Comparison of ENCODE assay signal across 18 cellular contexts in the genomic region with DNA sequence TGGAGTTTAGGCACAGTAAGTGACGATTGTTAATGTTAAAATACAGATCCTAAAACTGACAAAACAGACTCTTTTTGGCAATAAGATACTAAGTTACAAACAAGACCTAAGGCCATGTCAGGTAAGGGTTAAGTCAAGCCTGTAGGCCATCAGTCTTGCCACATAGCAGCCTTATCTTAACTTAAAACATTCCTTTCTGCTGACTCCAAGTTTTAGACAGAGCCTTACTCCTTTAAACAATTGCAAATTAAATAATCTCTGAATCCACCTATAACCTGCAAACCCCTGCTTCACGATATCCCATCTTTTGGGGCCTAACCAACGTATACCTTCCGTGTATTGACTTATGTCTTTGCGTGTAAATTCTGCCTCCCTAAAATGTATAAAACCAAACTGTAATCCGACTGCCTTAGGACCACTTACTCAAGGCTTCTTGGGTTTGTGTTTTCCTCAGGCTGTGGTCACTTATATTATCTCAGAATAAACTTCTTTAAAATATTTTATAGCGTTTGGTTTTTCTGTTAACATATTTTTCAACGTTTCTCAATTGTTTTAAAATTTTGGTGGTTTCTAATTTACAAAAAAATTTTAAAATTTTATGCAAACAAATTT.
DNase-seq lines count a peak whose midpoint lies in the region; ATAC-seq, FAIRE-seq and TF ChIP-seq lines count a peak whose summit lies in the region.
"Had no signal": no experiment of that assay in that cellular context is flagged by ENCODE, and none has a peak within 500 bp of the region (broad histone marks: within the 10 kb centered on the region; RNA-seq: fewer than 3 reads in every experiment).

No MANE protein-coding gene starts in this region.

- H4K5ac ChIP-seq in H9 (ENCODE audit: insufficient read length, low read depth, low read length) = no peak overlapping the region

- TF ChIP-seq CTCF in Calu3 (IDR thresholded peaks at IDR 0.05; ENCODE audit: unreplicated experiment) = no peak
- no peak for TF ChIP-seq CTCF in K562 (IDR thresholded peaks at IDR 0.05 in 2 of 3, conservative IDR thresholded peaks at IDR 0.05 in 1 of 3; ENCODE audit: insufficient read depth in 2 of 3, low read depth in 1 of 3, low read length in 3 of 3)
- no peak for TF ChIP-seq CTCF in natural killer cell (IDR thresholded peaks at IDR 0.05)
- no peak for TF ChIP-seq CTCF in H9 (conservative IDR thresholded peaks at IDR 0.05)

- no peaks in the 10 kb centered on the region for H3K27me3 ChIP-seq in K562 (ENCODE audit: control insufficient read depth in 2 of 2, insufficient read depth in 2 of 2, low read length in 2 of 2)
- H3K27me3 ChIP-seq in H9 (ENCODE audit: insufficient read depth, low read length) = no peaks in the 10 kb centered on the region
- H3K27me3 ChIP-seq: adrenal gland, heart right ventricle had no signal

- H3K79me2 ChIP-seq in K562 (ENCODE audit: control insufficient read depth, insufficient read depth, low read length) (no peaks in the 10 kb centered on the region), H9 (ENCODE audit: insufficient read depth, low read length) (no peaks in the 10 kb centered on the region)

- no peak for TF ChIP-seq POLR2A in K562 (conservative IDR thresholded peaks at IDR 0.05)

- no peak overlapping the region for H4K91ac ChIP-seq in H9 (ENCODE audit: insufficient read length, low read depth, low read length)

- WGBS in K562 (ENCODE audit: insufficient coverage, low coverage, missing lambda C conversion rate) = under 1% methylated on average over 8 of the region's 8 CpGs
- WGBS in H9 (ENCODE audit: extremely low coverage, insufficient read length, low lambda C conversion rate) = no CpG with 5 or more reads among the region's 8 CpGs

- no peaks in the 10 kb centered on the region for H3K9me1 ChIP-seq in K562 (ENCODE audit: control insufficient read depth, insufficient read depth, low read length)

- BruUV-seq in Calu3 (replicated peaks; lab: Mats Ljungman, UMichigan) (no TSS peak), K562 (replicated peaks; lab: Mats Ljungman, UMichigan) (no TSS peak)

- no peak overlapping the region for H3K4me2 ChIP-seq in K562 (ENCODE audit: insufficient read depth, low read length)
- H3K4me2 ChIP-seq in H9 (ENCODE audit: insufficient read depth, insufficient read length, low read length) = no peak overlapping the region

- POLR2A ChIA-PET in K562 (lab: Yijun Ruan, JAX) = no interaction called here

- peak; percentile 64 for FAIRE-seq in K562 (lab: Jason Lieb, UNC)

- H3K4me1 ChIP-seq in K562 (replicated peaks in 1 of 2; ENCODE audit: control insufficient read depth in 2 of 2, insufficient read depth in 2 of 2, low read length in 2 of 2) = no peaks in the 10 kb centered on the region
- no peaks in the 10 kb centered on the region for H3K4me1 ChIP-seq in H9 (ENCODE audit: insufficient read depth, low read length)

- no peak overlapping the region for H2BK5ac ChIP-seq in H9 (ENCODE audit: insufficient read length, low read length)

- no peak overlapping the region for H3T11ph ChIP-seq in H9 (ENCODE audit: low read length)

- H3K23me2 ChIP-seq in H9 (ENCODE audit: insufficient read length, low read depth, low read length, poor library complexity, severe bottlenecking) = no peaks in the 10 kb centered on the region

- H3K27me3 Mint-ChIP-seq in Calu3 (ENCODE audit: unreplicated experiment) = no peaks in the 10 kb centered on the region
- peaks cover 0 to 2% of the 10 kb centered on the region in 2 donors for H3K27me3 Mint-ChIP-seq in natural killer cell (ENCODE audit: low read depth in 2 of 2)
- no peaks in the 10 kb centered on the region for H3K27me3 Mint-ChIP-seq in H9 (ENCODE audit: low read depth)
- H3K27me3 Mint-ChIP-seq: CD8-positive, alpha-beta memory T cell had no signal

- intact Hi-C loops in Calu3 (cut with micrococcal nuclease; ENCODE audit: unreplicated experiment) = loop anchor here (10.0 kb wide), 1 partner anchor 201 kb away; no protein-coding TSS in a partner anchor
- intact Hi-C loops in K562 (cut with micrococcal nuclease) = loop anchor here (10.0 kb wide), 1 partner anchor 371 kb away; no protein-coding TSS in a partner anchor
- intact Hi-C loops in natural killer cell (cut with micrococcal nuclease) = no loop called here

- H2BK15ac ChIP-seq in H9 (ENCODE audit: low read depth, low read length) = no peak overlapping the region

- ATAC-seq in K562 = peak; percentile 57; the same call in 2 of the 3 replicates
- ATAC-seq in natural killer cell = no peak
- ATAC-seq: heart right ventricle, left colon had no signal

- no peak overlapping the region for H4K8ac ChIP-seq in H9 (replicated peaks; ENCODE audit: insufficient read length, low read depth, low read length)

- H3K9me3 ChIP-seq in K562 (replicated peaks; ENCODE audit: control insufficient read depth, insufficient read depth, low read depth, low read length) (no peaks in the 10 kb centered on the region), H9 (ENCODE audit: control insufficient read depth, low read depth, low read length) (no peaks in the 10 kb centered on the region)
- H3K9me3 ChIP-seq: adrenal gland had no signal

- H3K23ac ChIP-seq in H9 (ENCODE audit: insufficient read length, low read depth, low read length) = no peak overlapping the region

- H3K4me3 Mint-ChIP-seq in Calu3 (ENCODE audit: low read depth, unreplicated experiment) = peak overlapping the region; percentile 25
- no peak overlapping the region for H3K4me3 Mint-ChIP-seq in natural killer cell
- no peak overlapping the region for H3K4me3 Mint-ChIP-seq in H9
- H3K4me3 Mint-ChIP-seq: activated T-helper 1 cell treated with anti-CD3 and anti-CD28 coated beads, Interleukin-12 subunit alpha, Interleukin-12 subunit beta, Interleukin-2, Interleukin-4 antibody, amounts not matched to agents 30 ng/mL and 10 ng/mL and 1 ng/mL, durations not matched to agents 14 hours and 24 hours and 36 hours; CD8-positive, alpha-beta memory T cell had no signal

- no peak for TF ChIP-seq EP300 in K562 (IDR thresholded peaks at IDR 0.05; ENCODE audit: low read length)

- no peak overlapping the region for H2AK5ac ChIP-seq in H9 (ENCODE audit: insufficient read length, low read length)

- no peak for TF ChIP-seq RAD21 in K562 (CRISPR knock-in tag; conservative IDR thresholded peaks at IDR 0.05 in 1 of 2, IDR thresholded peaks at IDR 0.05 in 1 of 2)

- in situ Hi-C loops in K562 (cut with MboI) = no loop called here

- H3K36me3 Mint-ChIP-seq in Calu3 (ENCODE audit: insufficient read depth, unreplicated experiment) = no peaks in the 10 kb centered on the region
- H3K36me3 Mint-ChIP-seq in natural killer cell = no peaks in the 10 kb centered on the region
- peaks cover 0 to 7% (median 0%) of the 10 kb centered on the region in 3 experiments; a peak in 1 of 7 replicates for H3K36me3 Mint-ChIP-seq in H9 (ENCODE audit: insufficient read depth in 1 of 3, low read depth in 3 of 3)

- H3K18ac ChIP-seq in H9 (ENCODE audit: insufficient read length, low read depth, low read length) = no peak overlapping the region

- H3K14ac ChIP-seq in H9 (ENCODE audit: insufficient read depth, low read length) = no peak overlapping the region

- H3K56ac ChIP-seq in H9 (ENCODE audit: insufficient read length, low read depth, low read length) = no peak overlapping the region

- H2BK12ac ChIP-seq in H9 (ENCODE audit: insufficient read length, low read depth, low read length) = no peak overlapping the region

- DNase-seq in Calu3 (no peak), M059J (ENCODE audit: low read depth) (peak; percentile 62), K562 (ENCODE audit: extremely low read depth in 1 of 4, low spot score in 3 of 4) (peak in 2 of 4 experiments; percentile 9 to 19), kidney glomerular epithelial cell (lab: John Stamatoyannopoulos, UW) (peak; percentile 22), D341Med (ENCODE audit: low spot score) (no peak), natural killer cell (no peak), NCI-H2227 treated with DMSO at 0.1 percent for 48 hours (lab: John Stamatoyannopoulos, UW) (no peak), H9 (no peak)
- DNase-seq: CD8-positive, alpha-beta memory T cell; heart right ventricle; Kasumi-1; left colon; NCI-H1436; posterior cingulate gyrus; stimulated activated CD4-positive, alpha-beta T cell treated with anti-CD3 and anti-CD28 coated beads, Interleukin-12 subunit alpha, Interleukin-12 subunit beta, amount 100 ng/mL, for 4 hours; stimulated activated naive CD4-positive, alpha-beta T cell treated with Interleukin-2 at 50 U/mL for 16 hours had no signal

- no peak overlapping the region for H3K4me3 ChIP-seq in K562
- H3K4me3 ChIP-seq: adrenal gland, heart right ventricle had no signal

- H3K36me3 ChIP-seq in K562 (ENCODE audit: control insufficient read depth, insufficient read depth, low read length) = no peaks in the 10 kb centered on the region
- H3K36me3 ChIP-seq: adrenal gland, heart right ventricle had no signal

- H3K9me3 Mint-ChIP-seq in Calu3 (ENCODE audit: low read depth, unreplicated experiment) (no peaks in the 10 kb centered on the region), natural killer cell (no peaks in the 10 kb centered on the region), H9 (peaks cover 3 to 7% of the 10 kb centered on the region in 2 experiments; a peak in 2 of 5 replicates)
- H3K9me3 Mint-ChIP-seq: activated T-helper 1 cell treated with anti-CD3 and anti-CD28 coated beads, Interleukin-12 subunit alpha, Interleukin-12 subunit beta, Interleukin-2, Interleukin-4 antibody, amounts not matched to agents 30 ng/mL and 10 ng/mL and 1 ng/mL, durations not matched to agents 14 hours and 24 hours and 36 hours; CD8-positive, alpha-beta memory T cell had no signal

- no peak overlapping the region for H2BK20ac ChIP-seq in H9 (ENCODE audit: low read depth, low read length, poor library complexity, severe bottlenecking)

- H3K27ac ChIP-seq in K562 (ENCODE audit: extremely low read depth, low read depth, low read length) (no peak overlapping the region), H9 (ENCODE audit: insufficient read length, low read depth, low read length) (no peak overlapping the region)
- H3K27ac ChIP-seq: adrenal gland, heart right ventricle had no signal

- no peak overlapping the region for H3K4ac ChIP-seq in H9 (ENCODE audit: low read depth, low read length)

- H3K27ac Mint-ChIP-seq in Calu3 (ENCODE audit: unreplicated experiment) (no peak overlapping the region), natural killer cell (no peak overlapping the region), H9 (no peak overlapping the region)
- H3K27ac Mint-ChIP-seq: activated T-helper 1 cell treated with anti-CD3 and anti-CD28 coated beads, Interleukin-12 subunit alpha, Interleukin-12 subunit beta, Interleukin-2, Interleukin-4 antibody, amounts not matched to agents 30 ng/mL and 10 ng/mL and 1 ng/mL, durations not matched to agents 14 hours and 24 hours and 36 hours; CD8-positive, alpha-beta memory T cell had no signal

- H3K79me1 ChIP-seq in H9 (ENCODE audit: insufficient read depth, low read depth, low read length, poor library complexity, severe bottlenecking) = no peaks in the 10 kb centered on the region

- peaks cover 14% of the 10 kb centered on the region for H3K4me1 Mint-ChIP-seq in Calu3 (ENCODE audit: low read depth, unreplicated experiment)
- H3K4me1 Mint-ChIP-seq in natural killer cell = no peaks in the 10 kb centered on the region
- H3K4me1 Mint-ChIP-seq in H9 = peaks cover 0 to 2% of the 10 kb centered on the region in 2 experiments; a peak in 1 of 4 replicates

- no peak overlapping the region for H3K9ac ChIP-seq in K562 (ENCODE audit: insufficient read depth in 1 of 2, low read depth in 2 of 2, low read length in 2 of 2)
- no peak overlapping the region for H3K9ac ChIP-seq in H9 (ENCODE audit: extremely low read depth, insufficient read length, low read length)

- H2BK120ac ChIP-seq in H9 (ENCODE audit: low read depth, low read length, poor library complexity, severe bottlenecking) = no peak overlapping the region

- no peaks in the 10 kb centered on the region for H4K20me1 ChIP-seq in K562 (replicated peaks; ENCODE audit: control insufficient read depth, insufficient read depth, low read length)
- H4K20me1 ChIP-seq in H9 (ENCODE audit: control insufficient read depth, insufficient read depth, insufficient read length) = no peaks in the 10 kb centered on the region

- CTCF ChIA-PET in Calu3 (lab: Charles Lee) (no interaction called here), K562 (lab: Yijun Ruan, JAX; ENCODE audit: low intra/inter-chr PET ratio) (interaction anchor here (0.5 kb wide), 1 partner anchor 204 kb away, joined by 3 read pairs; no protein-coding TSS in a partner anchor)

- no peak overlapping the region for H2AFZ ChIP-seq in K562 (ENCODE audit: low read depth, low read length)
- H2AFZ ChIP-seq in H9 (ENCODE audit: low read length) = no peak overlapping the region

Comparison
In these comparisons a context has a peak if more than half of its experiments do, and no peak if none do; other contexts are left out.
1. DNase-seq: peak in M059J (single experiment) and kidney glomerular epithelial cell (single experiment); none in Calu3 (single experiment), D341Med (single experiment), natural killer cell (single experiment), NCI-H2227 treated with DMSO at 0.1 percent for 48 hours (single experiment) and H9 (single experiment).